In the genomic region with DNA sequence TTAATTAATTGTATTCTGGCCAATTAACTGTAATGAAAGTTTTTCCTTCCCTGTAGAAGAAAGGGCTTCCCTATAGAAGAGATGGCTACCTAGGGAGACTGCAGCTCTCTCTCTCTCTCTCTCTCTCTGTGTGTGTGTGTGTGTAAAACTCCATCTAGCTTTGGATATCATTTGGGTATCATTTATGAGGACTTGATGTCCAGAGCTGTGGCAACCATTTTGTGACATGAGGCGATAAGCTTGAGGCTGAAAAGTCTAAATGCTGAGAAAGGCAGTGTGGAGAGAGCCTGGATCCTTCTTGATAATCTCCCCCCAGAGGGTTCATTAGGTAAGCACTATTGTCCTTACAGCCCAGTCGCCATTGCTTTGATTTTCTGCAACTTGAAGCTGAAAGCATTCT, we compare ENCODE assay signal across 30 cellular contexts. TPM values are rescaled to one million over a fixed set of nuclear protein-coding genes. Genes with fewer than 3 reads are reported as not detected.
"Had no signal": no experiment of that assay in that cellular context is flagged by ENCODE, and none has a peak within 500 bp of the region (broad histone marks: within the 10 kb centered on the region; RNA-seq: fewer than 3 reads in every experiment).

No MANE protein-coding gene starts in this region.

- H3K27ac ChIP-seq: esophagus squamous epithelium, lower lobe of right lung, neutrophil, right lobe of liver, tibial artery had no signal

- H3K27ac Mint-ChIP-seq: activated CD4-positive, alpha-beta T cell treated with anti-CD3 and anti-CD28 coated beads for 36 hours; activated naive CD4-positive, alpha-beta T cell treated with anti-CD3 and anti-CD28 coated beads, Interleukin-2, amount 10 ng/mL, durations not matched to agents 7 days and 5 days; activated naive CD8-positive, alpha-beta T cell treated with anti-CD3 and anti-CD28 coated beads, Interleukin-2, amount 10 ng/mL, durations not matched to agents 7 days and 5 days; activated T-helper 1 cell treated with anti-CD3 and anti-CD28 coated beads, Interleukin-12 subunit alpha, Interleukin-12 subunit beta, Interleukin-2, Interleukin-4 antibody, amounts not matched to agents 30 ng/mL and 10 ng/mL and 1 ng/mL, durations not matched to agents 14 hours and 24 hours and 36 hours; dendritic cell treated with granulocyte-macrophage colony-stimulating factor and Interleukin-4, amounts not matched to agents 40 ng/mL and 50 ng/mL, for 4 days; natural killer cell treated with Interleukin-12 subunit alpha and Interleukin-12 subunit beta and Interleukin-15 and Interleukin-18, amount 100 ng/mL, for 72 hours; stimulated activated effector memory CD8-positive, alpha-beta T cell treated with anti-CD3 and anti-CD28 coated beads, Interleukin-12 subunit alpha, Interleukin-12 subunit beta, amount 100 ng/mL, for 72 hours; stimulated activated naive CD8-positive, alpha-beta T cell treated with anti-CD3 and anti-CD28 coated beads, Interleukin-15, amount 100 ng/mL, for 72 hours; T-helper 2 cell treated with Interferon-gamma antibody and Interleukin-4, amounts not matched to agents 5 μg/mL and 100 μg/mL, for 36 hours had no signal

- H3K9me3 ChIP-seq: esophagus squamous epithelium, lower lobe of right lung, mucosa of descending colon, neutrophil, right lobe of liver, tibial artery had no signal

- H3K9me3 Mint-ChIP-seq: activated naive CD4-positive, alpha-beta T cell treated with anti-CD3 and anti-CD28 coated beads, Interleukin-2, amount 10 ng/mL, durations not matched to agents 7 days and 5 days; activated naive CD8-positive, alpha-beta T cell treated with anti-CD3 and anti-CD28 coated beads, Interleukin-2, amount 10 ng/mL, durations not matched to agents 7 days and 5 days; activated T-helper 1 cell treated with anti-CD3 and anti-CD28 coated beads, Interleukin-12 subunit alpha, Interleukin-12 subunit beta, Interleukin-2, Interleukin-4 antibody, amounts not matched to agents 30 ng/mL and 10 ng/mL and 1 ng/mL, durations not matched to agents 14 hours and 24 hours and 36 hours; central memory CD8-positive, alpha-beta T cell; dendritic cell treated with granulocyte-macrophage colony-stimulating factor and Interleukin-4, amounts not matched to agents 40 ng/mL and 50 ng/mL, for 4 days; natural killer cell treated with Interleukin-12 subunit alpha and Interleukin-12 subunit beta and Interleukin-15 and Interleukin-18, amount 100 ng/mL, for 72 hours; stimulated activated effector memory CD8-positive, alpha-beta T cell treated with anti-CD3 and anti-CD28 coated beads, Interleukin-12 subunit alpha, Interleukin-12 subunit beta, amount 100 ng/mL, for 72 hours; stimulated activated naive CD8-positive, alpha-beta T cell treated with anti-CD3 and anti-CD28 coated beads, Interleukin-15, amount 100 ng/mL, for 72 hours; T-helper 2 cell treated with Interferon-gamma antibody and Interleukin-4, amounts not matched to agents 5 μg/mL and 100 μg/mL, for 36 hours had no signal

- H3K4me3 ChIP-seq: esophagus squamous epithelium, lower lobe of right lung, mucosa of descending colon, right lobe of liver, tibial artery had no signal

- ATAC-seq: activated CD4-positive, alpha-beta T cell treated with anti-CD3 and anti-CD28 coated beads for 36 hours; left lobe of liver; lower lobe of right lung; mucosa of descending colon; natural killer cell treated with Interleukin-12 subunit alpha and Interleukin-12 subunit beta and Interleukin-15 and Interleukin-18, amount 100 ng/mL, for 72 hours; right lobe of liver; stimulated activated effector memory CD8-positive, alpha-beta T cell treated with anti-CD3 and anti-CD28 coated beads, Interleukin-12 subunit alpha, Interleukin-12 subunit beta, amount 100 ng/mL, for 72 hours; stimulated activated naive CD8-positive, alpha-beta T cell treated with anti-CD3 and anti-CD28 coated beads, Interleukin-15, amount 100 ng/mL, for 72 hours had no signal

- H3K36me3 ChIP-seq: esophagus squamous epithelium, lower lobe of right lung, neutrophil, right lobe of liver, tibial artery had no signal

- H3K27me3 ChIP-seq: right lobe of liver had no signal

- H3K4me1 ChIP-seq: esophagus squamous epithelium, lower lobe of right lung, right lobe of liver, tibial artery had no signal

- H3K4me3 Mint-ChIP-seq: activated CD4-positive, alpha-beta T cell treated with anti-CD3 and anti-CD28 coated beads for 36 hours; activated naive CD4-positive, alpha-beta T cell treated with anti-CD3 and anti-CD28 coated beads, Interleukin-2, amount 10 ng/mL, durations not matched to agents 7 days and 5 days; activated naive CD8-positive, alpha-beta T cell treated with anti-CD3 and anti-CD28 coated beads, Interleukin-2, amount 10 ng/mL, durations not matched to agents 7 days and 5 days; activated T-helper 1 cell treated with anti-CD3 and anti-CD28 coated beads, Interleukin-12 subunit alpha, Interleukin-12 subunit beta, Interleukin-2, Interleukin-4 antibody, amounts not matched to agents 30 ng/mL and 10 ng/mL and 1 ng/mL, durations not matched to agents 14 hours and 24 hours and 36 hours; central memory CD8-positive, alpha-beta T cell; dendritic cell treated with granulocyte-macrophage colony-stimulating factor and Interleukin-4, amounts not matched to agents 40 ng/mL and 50 ng/mL, for 4 days; natural killer cell treated with Interleukin-12 subunit alpha and Interleukin-12 subunit beta and Interleukin-15 and Interleukin-18, amount 100 ng/mL, for 72 hours; stimulated activated effector memory CD8-positive, alpha-beta T cell treated with anti-CD3 and anti-CD28 coated beads, Interleukin-12 subunit alpha, Interleukin-12 subunit beta, amount 100 ng/mL, for 72 hours; stimulated activated naive CD8-positive, alpha-beta T cell treated with anti-CD3 and anti-CD28 coated beads, Interleukin-15, amount 100 ng/mL, for 72 hours; T-helper 2 cell treated with Interferon-gamma antibody and Interleukin-4, amounts not matched to agents 5 μg/mL and 100 μg/mL, for 36 hours had no signal

- DNase-seq: activated CD4-positive, alpha-beta T cell treated with anti-CD3 and anti-CD28 coated beads for 36 hours; activated CD4-positive, alpha-beta T cell treated with anti-CD3 and anti-CD28 coated beads, Interleukin-2, amount 50 U/mL, for 48 hours; activated CD4-positive, CD25-positive, alpha-beta regulatory T cell; activated CD8-positive, alpha-beta memory T cell treated with anti-CD3 and anti-CD28 coated beads, Interleukin-2, amount 50 U/mL, for 4 hours; activated effector memory CD4-positive, alpha-beta T cell treated with anti-CD3 and anti-CD28 coated beads, Interleukin-2, amount 50 U/mL, for 16 hours; activated naive CD4-positive, alpha-beta T cell treated with anti-CD3 and anti-CD28 coated beads, Interleukin-2, amount 10 ng/mL, durations not matched to agents 7 days and 5 days; activated naive CD8-positive, alpha-beta T cell treated with anti-CD3 and anti-CD28 coated beads, Interleukin-2, amount 10 ng/mL, durations not matched to agents 7 days and 5 days; activated T-cell treated with anti-CD3 and anti-CD28 coated beads, Interleukin-2, amount 50 U/mL, for 1 hour; effector CD4-positive, alpha-beta T cell; esophagus squamous epithelium; foreskin melanocyte; kidney glomerular epithelial cell; lower lobe of right lung; mucosa of descending colon; right lobe of liver; stimulated activated CD4-positive, alpha-beta T cell treated with anti-CD3 and anti-CD28 coated beads, Interleukin-12 subunit alpha, Interleukin-12 subunit beta, amount 100 ng/mL, for 4 hours; stimulated activated CD4-positive, alpha-beta T cell treated with anti-CD3 and anti-CD28 coated beads, Interleukin-4, amount 100 ng/mL, for 1 hour; stimulated activated naive CD8-positive, alpha-beta T cell treated with anti-CD3 and anti-CD28 coated beads, Interleukin-15, amount 100 ng/mL, for 72 hours; substantia nigra; T-helper 1 cell; tibial artery had no signal

- H3K4me1 Mint-ChIP-seq: activated CD4-positive, alpha-beta T cell treated with anti-CD3 and anti-CD28 coated beads for 36 hours; activated naive CD4-positive, alpha-beta T cell treated with anti-CD3 and anti-CD28 coated beads, Interleukin-2, amount 10 ng/mL, durations not matched to agents 7 days and 5 days; activated naive CD8-positive, alpha-beta T cell treated with anti-CD3 and anti-CD28 coated beads, Interleukin-2, amount 10 ng/mL, durations not matched to agents 7 days and 5 days; central memory CD8-positive, alpha-beta T cell; stimulated activated effector memory CD8-positive, alpha-beta T cell treated with anti-CD3 and anti-CD28 coated beads, Interleukin-12 subunit alpha, Interleukin-12 subunit beta, amount 100 ng/mL, for 72 hours; stimulated activated naive CD8-positive, alpha-beta T cell treated with anti-CD3 and anti-CD28 coated beads, Interleukin-15, amount 100 ng/mL, for 72 hours had no signal

- H3K36me3 Mint-ChIP-seq: activated naive CD4-positive, alpha-beta T cell treated with anti-CD3 and anti-CD28 coated beads, Interleukin-2, amount 10 ng/mL, durations not matched to agents 7 days and 5 days; activated naive CD8-positive, alpha-beta T cell treated with anti-CD3 and anti-CD28 coated beads, Interleukin-2, amount 10 ng/mL, durations not matched to agents 7 days and 5 days; natural killer cell treated with Interleukin-12 subunit alpha and Interleukin-12 subunit beta and Interleukin-15 and Interleukin-18, amount 100 ng/mL, for 72 hours; stimulated activated effector memory CD8-positive, alpha-beta T cell treated with anti-CD3 and anti-CD28 coated beads, Interleukin-12 subunit alpha, Interleukin-12 subunit beta, amount 100 ng/mL, for 72 hours had no signal

RNA-seq across cellular contexts. Expression of a gene that starts 30.7 kb away (rescaled TPM):
- total RNA-seq: activated naive CD8-positive, alpha-beta T cell treated with anti-CD3 and anti-CD28 coated beads, Interleukin-2, amount 10 ng/mL, durations not matched to agents 7 days and 5 days; activated T-helper 1 cell treated with anti-CD3 and anti-CD28 coated beads, Interleukin-12 subunit alpha, Interleukin-12 subunit beta, Interleukin-2, Interleukin-4 antibody, amounts not matched to agents 30 ng/mL and 10 ng/mL and 1 ng/mL, durations not matched to agents 14 hours and 24 hours and 36 hours; left lobe of liver; osteocyte had no signal
